In the genomic region with DNA sequence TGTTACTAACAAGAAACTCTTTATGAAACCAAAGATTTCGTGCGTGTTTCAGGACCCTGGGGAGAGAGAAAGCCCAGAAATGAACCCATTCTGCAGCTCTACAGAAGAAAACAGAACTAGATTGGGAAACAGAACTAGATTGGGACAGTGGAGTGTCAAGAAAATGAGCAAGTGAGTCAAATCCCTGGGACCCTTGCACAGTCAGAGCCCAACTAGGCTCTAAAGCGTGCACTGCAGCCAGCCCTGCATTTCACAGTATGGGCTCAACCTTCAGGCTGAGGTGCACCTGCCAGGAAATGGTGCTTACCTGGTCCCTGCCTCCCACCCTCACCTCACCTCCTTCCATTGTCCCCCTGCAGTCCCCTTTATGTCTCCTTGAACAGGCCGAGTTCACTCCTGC, we compare ENCODE assay signal across 23 cellular contexts.
"Had no signal": no experiment of that assay in that cellular context is flagged by ENCODE, and none has a peak within 500 bp of the region (broad histone marks: within the 10 kb centered on the region; RNA-seq: fewer than 3 reads in every experiment).

No MANE protein-coding gene starts in this region.

- ATAC-seq: foreskin keratinocyte; gastroesophageal sphincter; heart right ventricle; left ventricle myocardium superior; lower lobe of right lung; natural killer cell; pancreas; sciatic nerve; stimulated activated naive CD8-positive, alpha-beta T cell treated with anti-CD3 and anti-CD28 coated beads, Interleukin-15, Interleukin-2, amounts not matched to agents 100 U/mL and 50 U/mL, for 24 hours had no signal

- H3K4me1 Mint-ChIP-seq: immature natural killer cell; natural killer cell; stimulated activated memory B cell treated with anti-CD40 and anti-IgM and Interleukin-4, amounts not matched to agents 10 μg/mL and 1 μg/mL and 100 μg/mL, for 72 hours had no signal

- H3K9me3 Mint-ChIP-seq: dendritic cell treated with granulocyte-macrophage colony-stimulating factor and Interleukin-4, amounts not matched to agents 40 ng/mL and 50 ng/mL, for 4 days; immature natural killer cell; natural killer cell; type B pancreatic cell had no signal

- H3K4me3 ChIP-seq: esophagus muscularis mucosa, gastroesophageal sphincter, heart right ventricle, lower lobe of right lung, pancreas, testis, tibial artery had no signal

- H3K36me3 Mint-ChIP-seq: natural killer cell; stimulated activated memory B cell treated with anti-CD40 and anti-IgM and Interleukin-4, amounts not matched to agents 10 μg/mL and 1 μg/mL and 100 μg/mL, for 72 hours; type B pancreatic cell had no signal

- H3K27me3 Mint-ChIP-seq: dendritic cell treated with granulocyte-macrophage colony-stimulating factor and Interleukin-4, amounts not matched to agents 40 ng/mL and 50 ng/mL, for 4 days; stimulated activated memory B cell treated with anti-CD40 and anti-IgM and Interleukin-4, amounts not matched to agents 10 μg/mL and 1 μg/mL and 100 μg/mL, for 72 hours had no signal

- H3K27ac Mint-ChIP-seq: dendritic cell treated with granulocyte-macrophage colony-stimulating factor and Interleukin-4, amounts not matched to agents 40 ng/mL and 50 ng/mL, for 4 days; progenitor cell of endocrine pancreas; stimulated activated memory B cell treated with anti-CD40 and anti-IgM and Interleukin-4, amounts not matched to agents 10 μg/mL and 1 μg/mL and 100 μg/mL, for 72 hours; type B pancreatic cell had no signal

- DNase-seq: effector CD8-positive, alpha-beta T cell; foreskin keratinocyte; glutamatergic neuron; heart right ventricle; hippocampal formation; immature natural killer cell; left ventricle myocardium superior; lower lobe of right lung; natural killer cell; occipital lobe; pancreas; stimulated activated CD4-positive, alpha-beta T cell treated with anti-CD3 and anti-CD28 coated beads, Interleukin-4, amount 100 ng/mL, for 4 hours; stimulated activated naive CD8-positive, alpha-beta T cell treated with anti-CD3 and anti-CD28 coated beads, Interleukin-15, Interleukin-2, amounts not matched to agents 100 U/mL and 50 U/mL, for 24 hours; substantia nigra; testis; tibial artery had no signal

- H3K27ac ChIP-seq: esophagus muscularis mucosa, foreskin keratinocyte, gastroesophageal sphincter, heart right ventricle, lower lobe of right lung, pancreas, testis, tibial artery had no signal

- H3K4me3 Mint-ChIP-seq: dendritic cell treated with granulocyte-macrophage colony-stimulating factor and Interleukin-4, amounts not matched to agents 40 ng/mL and 50 ng/mL, for 4 days; immature natural killer cell; natural killer cell; stimulated activated memory B cell treated with anti-CD40 and anti-IgM and Interleukin-4, amounts not matched to agents 10 μg/mL and 1 μg/mL and 100 μg/mL, for 72 hours; type B pancreatic cell had no signal
